ENCODE assay signal across 20 cellular contexts in the genomic region with DNA sequence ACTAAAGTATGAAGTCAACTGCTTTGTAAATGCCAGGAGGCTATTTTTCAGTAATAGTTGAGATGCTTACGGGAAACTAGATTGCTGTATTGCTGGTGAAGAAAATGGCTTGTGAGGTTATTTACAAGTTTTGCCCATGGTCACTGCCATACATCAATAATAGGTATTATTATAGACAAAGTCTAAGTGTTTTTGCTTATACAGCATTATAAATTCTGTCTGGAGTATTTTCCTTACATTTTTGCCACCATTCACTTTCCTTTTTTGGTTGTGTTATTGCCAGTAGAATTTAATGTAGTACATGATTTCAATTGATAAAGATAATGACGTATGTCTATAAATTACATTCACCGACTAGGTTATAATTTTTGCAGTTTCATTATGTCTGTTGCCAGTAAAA.
DNase-seq lines count a peak whose midpoint lies in the region; ATAC-seq, FAIRE-seq and TF ChIP-seq lines count a peak whose summit lies in the region.
"Had no signal": no experiment of that assay in that cellular context is flagged by ENCODE, and none has a peak within 500 bp of the region (broad histone marks: within the 10 kb centered on the region; RNA-seq: fewer than 3 reads in every experiment).

No MANE protein-coding gene starts in this region.

- H3K18ac ChIP-seq in IMR-90 (ENCODE audit: low read depth, low read length): no peak overlapping the region

- H3K4me1 ChIP-seq in A549 (no peaks in the 10 kb centered on the region), IMR-90 (ENCODE audit: control insufficient read depth, insufficient read depth, low read length) (peaks cover 4% of the 10 kb centered on the region; the same call in 1 of the 2 replicates), small intestine (ENCODE audit: control insufficient read depth in 2 of 2, insufficient read depth in 1 of 2, low read depth in 1 of 2, low read length in 1 of 2) (no peaks in the 10 kb centered on the region)
- H3K4me1 ChIP-seq: BLaER1 treated with 17β-estradiol and CSF1 and Interleukin-3, amounts not matched to agents 10 nM and 100 nM; Caco-2 had no signal

- no peak overlapping the region for H4K8ac ChIP-seq in IMR-90 (ENCODE audit: low read depth in 2 of 2, low read length in 2 of 2)

- FAIRE-seq in A549 (lab: Jason Lieb, UNC): no peak
- FAIRE-seq in small intestine (lab: Jason Lieb, UNC): peak; percentile 23
- FAIRE-seq: D721Med, G401.6, GM12878, GM12892, GM18507 had no signal

- H2BK20ac ChIP-seq in IMR-90 (ENCODE audit: low read depth, low read length): no peak overlapping the region

- no TSS peak for BruUV-seq in IMR-90 (replicated peaks; lab: Mats Ljungman, UMichigan)

- TF ChIP-seq POLR2A in A549 (IDR thresholded peaks at IDR 0.05; ENCODE audit: low read length) (no peak), IMR-90 (IDR thresholded peaks at IDR 0.05; ENCODE audit: low read depth, low read length) (no peak)

- ATAC-seq in A549 (no peak), IMR-90 (ENCODE audit: low read depth) (no peak), HG02610 (IDR thresholded peaks at IDR 0.05; ENCODE audit: unreplicated experiment) (no peak)
- ATAC-seq: CD8-positive, alpha-beta T cell; GM12878 had no signal

- H2AK5ac ChIP-seq in IMR-90 (ENCODE audit: low read depth, low read length): no peak overlapping the region

- no peak overlapping the region for H3K23ac ChIP-seq in IMR-90 (ENCODE audit: low read depth, low read length)

- peaks cover 0 to 3% of the 10 kb centered on the region in 2 experiments; a peak in 3 of 4 replicates for H3K79me1 ChIP-seq in IMR-90 (ENCODE audit: low read depth in 1 of 2, low read length in 2 of 2)

- H3K9me1 ChIP-seq in IMR-90 (ENCODE audit: insufficient read depth, low read length): peaks cover 2% of the 10 kb centered on the region; the same call in 1 of the 2 replicates

- H3K56ac ChIP-seq in IMR-90 (ENCODE audit: extremely low read depth, insufficient read depth, low read length): no peak overlapping the region

- DNase-seq in A549 (ENCODE audit: low read depth in 1 of 2, low spot score in 1 of 2): no peak
- no peak for DNase-seq in IMR-90
- DNase-seq in small intestine: no peak
- DNase-seq in NK-92 treated with Interleukin-12 subunit alpha and Interleukin-12 subunit beta, amount 100 ng/mL, for 24 hours (lab: John Stamatoyannopoulos, UW): no peak
- DNase-seq: 8988T; AML-193; Caco-2; Calu3; CD4-positive, alpha-beta T cell; CD8-positive, alpha-beta T cell; DMS79 treated with DMSO at 0.1 percent for 48 hours; GF-D8 had no signal

- no peaks in the 10 kb centered on the region for H3K27me3 ChIP-seq in IMR-90 (ENCODE audit: control insufficient read depth, insufficient read depth, low read length)
- no peaks in the 10 kb centered on the region for H3K27me3 ChIP-seq in small intestine (ENCODE audit: control insufficient read depth in 2 of 2, insufficient read depth in 2 of 2, low read length in 2 of 2)
- H3K27me3 ChIP-seq: BLaER1 treated with 17β-estradiol and CSF1 and Interleukin-3, amounts not matched to agents 10 nM and 100 nM had no signal

- no peak overlapping the region for H2BK15ac ChIP-seq in IMR-90 (ENCODE audit: low read depth, low read length)

- no peak for TF ChIP-seq RAD21 in A549 (conservative IDR thresholded peaks at IDR 0.05 in 1 of 2, IDR thresholded peaks at IDR 0.05 in 1 of 2)
- TF ChIP-seq RAD21 in IMR-90 (IDR thresholded peaks at IDR 0.05; ENCODE audit: low read length): no peak

- H3K4me3 ChIP-seq in A549 (no peak overlapping the region), IMR-90 (ENCODE audit: insufficient read depth, low read depth, low read length) (no peak overlapping the region), small intestine (ENCODE audit: low read depth in 1 of 2, low read length in 2 of 2) (no peak overlapping the region)
- H3K4me3 ChIP-seq: BLaER1 treated with 17β-estradiol and CSF1 and Interleukin-3, amounts not matched to agents 10 nM and 100 nM; GM12878 had no signal

- H2BK5ac ChIP-seq in IMR-90 (ENCODE audit: low read depth, low read length, poor library complexity, severe bottlenecking): no peak overlapping the region

- POLR2A ChIA-PET in A549 (lab: Yijun Ruan, JAX) (no interaction called here), IMR-90 (lab: Charles Lee; ENCODE audit: unreplicated experiment) (no interaction called here)

- H3K9me3 ChIP-seq in A549 (no peaks in the 10 kb centered on the region), IMR-90 (ENCODE audit: control insufficient read depth, insufficient read depth, low read length) (no peaks in the 10 kb centered on the region), small intestine (ENCODE audit: control insufficient read depth, low read depth) (no peaks in the 10 kb centered on the region)
- H3K9me3 ChIP-seq: BLaER1 treated with 17β-estradiol and CSF1 and Interleukin-3, amounts not matched to agents 10 nM and 100 nM; Caco-2 had no signal

- no peak overlapping the region for H3K9ac ChIP-seq in IMR-90 (ENCODE audit: low read depth, low read length)
- H3K9ac ChIP-seq: BLaER1 treated with 17β-estradiol and CSF1 and Interleukin-3, amounts not matched to agents 10 nM and 100 nM had no signal

- no peak overlapping the region for H3K14ac ChIP-seq in IMR-90 (replicated peaks; ENCODE audit: low read depth, low read length)

- H3K36me3 ChIP-seq in IMR-90 (ENCODE audit: control insufficient read depth, insufficient read depth, low read length) (no peaks in the 10 kb centered on the region), small intestine (ENCODE audit: control insufficient read depth in 2 of 2, insufficient read depth in 2 of 2, low read length in 2 of 2) (peaks cover 0 to 2% of the 10 kb centered on the region in 2 donors)

- 93% methylated on average over 3 of the region's 3 CpGs for WGBS in A549 (ENCODE audit: missing lambda C conversion rate)
- WGBS in IMR-90 (ENCODE audit: extremely low coverage in 2 of 2, insufficient read length in 1 of 2), 2 experiments: no CpG with 5 or more reads among the region's 3 CpGs
- 98% methylated on average over 3 of the region's 3 CpGs for WGBS in small intestine, 3 donors

- no peak overlapping the region for H3K4ac ChIP-seq in IMR-90 (ENCODE audit: low read depth, low read length)

- intact Hi-C loops in IMR-90 (cut with micrococcal nuclease): no loop called here

- no peak overlapping the region for H2AK9ac ChIP-seq in IMR-90 (replicated peaks; ENCODE audit: low read depth, low read length, poor library complexity)

- no peak for TF ChIP-seq EP300 in A549 (IDR thresholded peaks at IDR 0.05)

- dilution Hi-C loops in IMR-90 (cut with HindIII; ENCODE audit: low sequenced_read_pairs, unreplicated experiment): no loop called here

- no peak overlapping the region for H2AFZ ChIP-seq in IMR-90 (replicated peaks; ENCODE audit: low read length, poor library complexity)

- H3K4me2 ChIP-seq in A549 (no peak overlapping the region), IMR-90 (ENCODE audit: low read depth, low read length) (no peak overlapping the region)
- H3K4me2 ChIP-seq: BLaER1 treated with 17β-estradiol and CSF1 and Interleukin-3, amounts not matched to agents 10 nM and 100 nM had no signal

- no peak overlapping the region for H4K5ac ChIP-seq in IMR-90 (ENCODE audit: low read depth, low read length)

- in situ Hi-C loops in IMR-90 (cut with MboI; ENCODE audit: low sequenced_read_pairs): no loop called here

- H4K20me1 ChIP-seq in IMR-90 (ENCODE audit: insufficient read depth, low read length): no peaks in the 10 kb centered on the region
- H4K20me1 ChIP-seq: BLaER1 treated with 17β-estradiol and CSF1 and Interleukin-3, amounts not matched to agents 10 nM and 100 nM had no signal

- H3K27ac ChIP-seq in A549 (no peak overlapping the region), IMR-90 (ENCODE audit: insufficient read depth, low read length) (no peak overlapping the region), small intestine (ENCODE audit: low read depth in 1 of 2, low read length in 1 of 2) (no peak overlapping the region)
- H3K27ac ChIP-seq: BLaER1 treated with 17β-estradiol and CSF1 and Interleukin-3, amounts not matched to agents 10 nM and 100 nM; C4-2B had no signal

- CTCF ChIA-PET in A549 (lab: Yijun Ruan, JAX) (no interaction called here), IMR-90 (lab: Yijun Ruan, JAX) (no interaction called here)

- TF ChIP-seq CTCF in A549 (IDR thresholded peaks at IDR 0.05): no peak
- TF ChIP-seq CTCF in IMR-90 (conservative IDR thresholded peaks at IDR 0.05; ENCODE audit: low read depth, low read length): no peak

- no peak overlapping the region for H4K91ac ChIP-seq in IMR-90 (ENCODE audit: insufficient read depth, low read depth, low read length)

- H2BK120ac ChIP-seq in IMR-90 (ENCODE audit: low read depth, low read length): no peak overlapping the region

TF ChIP-seq in A549, 52 proteins besides CTCF, POLR2A, EP300 and RAD21:
- no peak for TF ChIP-seq EHMT2 (IDR thresholded peaks at IDR 0.05; ENCODE audit: low read depth)
- TF ChIP-seq MAFK (IDR thresholded peaks at IDR 0.05; ENCODE audit: partially characterized antibody): peak; percentile 51

TF ChIP-seq in IMR-90, 13 proteins besides CTCF, POLR2A, EP300 and RAD21:
- no peak for TF ChIP-seq FOS (IDR thresholded peaks at IDR 0.05; ENCODE audit: low read depth, low read length)
- TF ChIP-seq MAFK (IDR thresholded peaks at IDR 0.05; ENCODE audit: low read depth, low read length): peak; percentile 58; the same call in 1 of the 2 replicates
- no peak for TF ChIP-seq MXI1 (IDR thresholded peaks at IDR 0.05; ENCODE audit: borderline replicate concordance, low read depth, low read length)
